ENCODE assay signal across 8 cellular contexts in the genomic region with DNA sequence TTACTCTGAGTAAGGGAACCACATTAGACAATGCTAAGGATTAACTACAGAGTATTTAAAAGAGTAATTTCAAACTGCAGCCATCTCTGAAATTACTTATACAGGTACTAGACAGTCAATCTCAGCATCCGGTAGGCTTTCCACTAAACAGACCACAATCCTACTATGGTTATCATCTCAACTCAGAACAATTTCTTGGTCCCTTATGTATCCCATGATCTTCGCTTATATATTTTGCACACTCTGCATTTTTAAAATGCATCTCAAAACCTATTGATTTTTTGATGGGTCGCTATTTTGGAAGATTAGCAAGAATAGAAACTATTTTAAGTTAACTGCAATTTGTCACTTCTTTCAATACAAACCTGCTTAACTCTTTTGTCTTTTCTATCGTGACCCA. TPM values are rescaled to one million over a fixed set of nuclear protein-coding genes. Genes with fewer than 3 reads are reported as not detected.
A peak's percentile ranks its signal among the peaks of the same experiment; 100 is the strongest.
DNase-seq lines count a peak whose midpoint lies in the region; ATAC-seq, FAIRE-seq and TF ChIP-seq lines count a peak whose summit lies in the region.

No MANE protein-coding gene starts in this region.

- no peak overlapping the region for H2AFZ ChIP-seq in keratinocyte (ENCODE audit: control insufficient read depth, low read length)

- peaks cover 60% of the 10 kb centered on the region for H3K4me1 Mint-ChIP-seq in activated T-cell treated with anti-CD3 and anti-CD28 coated beads, Interleukin-2, amount 50 U/mL, for 24 hours (ENCODE audit: low read depth)
- peaks cover 51% of the 10 kb centered on the region for H3K4me1 Mint-ChIP-seq in activated CD8-positive, alpha-beta T cell treated with anti-CD3 and anti-CD28 coated beads, Interleukin-2, amount 10 ng/mL, durations not matched to agents 7 days and 5 days (ENCODE audit: low read depth)

- H3K9me1 ChIP-seq in keratinocyte (ENCODE audit: control insufficient read depth, extremely low read depth, insufficient read depth, low read length): peaks cover 2% of the 10 kb centered on the region

- CTCF ChIA-PET in activated CD8-positive, alpha-beta T cell treated with anti-CD3 and anti-CD28 coated beads, Interleukin-2, amount 10 ng/mL, durations not matched to agents 7 days and 5 days (lab: Charles Lee): interaction anchor here (0.8 to 1.4 kb wide), 3 partner anchors 9 to 38 kb away, joined by 3 to 4 read pairs (median 3); no protein-coding TSS in a partner anchor

- peak overlapping the region; percentile 93 for H3K27ac Mint-ChIP-seq in activated T-cell treated with anti-CD3 and anti-CD28 coated beads, Interleukin-2, amount 50 U/mL, for 24 hours
- peak overlapping the region; percentile 54 for H3K27ac Mint-ChIP-seq in activated CD8-positive, alpha-beta T cell treated with anti-CD3 and anti-CD28 coated beads, Interleukin-2, amount 10 ng/mL, durations not matched to agents 7 days and 5 days

- H3K36me3 Mint-ChIP-seq in activated T-cell treated with anti-CD3 and anti-CD28 coated beads, Interleukin-2, amount 50 U/mL, for 24 hours (ENCODE audit: low read depth): peaks cover 25% of the 10 kb centered on the region
- H3K36me3 Mint-ChIP-seq in activated CD8-positive, alpha-beta T cell treated with anti-CD3 and anti-CD28 coated beads, Interleukin-2, amount 10 ng/mL, durations not matched to agents 7 days and 5 days (ENCODE audit: low read depth): peaks cover 14% of the 10 kb centered on the region

- peaks cover 15% of the 10 kb centered on the region for H4K20me1 ChIP-seq in keratinocyte (ENCODE audit: control insufficient read depth, extremely low read depth, insufficient read depth, low read length)

- H3K79me2 ChIP-seq in keratinocyte (ENCODE audit: control insufficient read depth, insufficient read depth, low read length): peaks cover 68% of the 10 kb centered on the region

- no peak for ATAC-seq in activated CD8-positive, alpha-beta T cell treated with anti-CD3 and anti-CD28 coated beads, Interleukin-2, amount 10 ng/mL, durations not matched to agents 7 days and 5 days
- ATAC-seq in GM18517 (IDR thresholded peaks at IDR 0.05; ENCODE audit: unreplicated experiment): no peak
- no peak for ATAC-seq in GM18519 (IDR thresholded peaks at IDR 0.05; ENCODE audit: low FRiP score, unreplicated experiment)

- DNase-seq in activated T-cell treated with anti-CD3 and anti-CD28 coated beads, Interleukin-2, amount 50 U/mL, for 24 hours: no peak
- DNase-seq in activated T-cell treated with anti-CD3 and anti-CD28 coated beads, Interleukin-2, amount 50 U/mL, for 1 hour: no peak
- no peak for DNase-seq in activated CD8-positive, alpha-beta T cell treated with anti-CD3 and anti-CD28 coated beads, Interleukin-2, amount 10 ng/mL, durations not matched to agents 7 days and 5 days
- no peak for DNase-seq in keratinocyte (ENCODE audit: low read depth, low spot score)
- DNase-seq in NCI-H2196 treated with DMSO at 0.1 percent for 48 hours (lab: John Stamatoyannopoulos, UW; ENCODE audit: unreplicated experiment): no peak

- FAIRE-seq in keratinocyte (lab: Jason Lieb, UNC): no peak

- dilution Hi-C loops in keratinocyte (cut with MboI; ENCODE audit: extremely low pct_ligation_motif_present, low sequenced_read_pairs): no loop called here

- POLR2A ChIA-PET in activated CD8-positive, alpha-beta T cell treated with anti-CD3 and anti-CD28 coated beads, Interleukin-2, amount 10 ng/mL, durations not matched to agents 7 days and 5 days (lab: Charles Lee): no interaction called here

- H3K4me3 Mint-ChIP-seq in activated T-cell treated with anti-CD3 and anti-CD28 coated beads, Interleukin-2, amount 50 U/mL, for 24 hours: peak overlapping the region; percentile 92
- H3K4me3 Mint-ChIP-seq in activated CD8-positive, alpha-beta T cell treated with anti-CD3 and anti-CD28 coated beads, Interleukin-2, amount 10 ng/mL, durations not matched to agents 7 days and 5 days: peak overlapping the region; percentile 91

- H3K9ac ChIP-seq in keratinocyte (ENCODE audit: control insufficient read depth, extremely low read depth, insufficient read depth, low read length): peak overlapping the region; percentile 97

- 72% methylated on average over 4 of the region's 4 CpGs for WGBS in thymus

- H3K27ac ChIP-seq in keratinocyte (ENCODE audit: control insufficient read depth, insufficient read depth, low read length) (peak overlapping the region; percentile 95), thymus (ENCODE audit: low read depth) (no peak overlapping the region)

- H3K36me3 ChIP-seq in keratinocyte (ENCODE audit: control insufficient read depth in 2 of 2, extremely low read depth in 1 of 2, insufficient read depth in 2 of 2, low read length in 2 of 2) (peaks cover 6 to 14% of the 10 kb centered on the region in 2 experiments), thymus (ENCODE audit: control insufficient read depth, insufficient read depth) (peaks cover 4% of the 10 kb centered on the region)

- H3K4me3 ChIP-seq in keratinocyte (ENCODE audit: control insufficient read depth in 2 of 3, extremely low read depth in 1 of 3, insufficient read depth in 2 of 3, low read depth in 1 of 3, low read length in 3 of 3): peak overlapping the region; percentile 83 to 98 (median 87)
- peak overlapping the region; percentile 98 for H3K4me3 ChIP-seq in thymus (ENCODE audit: low read length)

- TF ChIP-seq CTCF in keratinocyte (optimal IDR thresholded peaks at IDR 0.05 in 1 of 3, IDR thresholded peaks at IDR 0.05 in 1 of 3, conservative IDR thresholded peaks at IDR 0.05 in 1 of 3; ENCODE audit: extremely low read depth in 1 of 3, insufficient read depth in 2 of 3, low read length in 3 of 3): no peak

- no peaks in the 10 kb centered on the region for H3K27me3 Mint-ChIP-seq in activated T-cell treated with anti-CD3 and anti-CD28 coated beads, Interleukin-2, amount 50 U/mL, for 24 hours
- peaks cover 5% of the 10 kb centered on the region for H3K27me3 Mint-ChIP-seq in activated CD8-positive, alpha-beta T cell treated with anti-CD3 and anti-CD28 coated beads, Interleukin-2, amount 10 ng/mL, durations not matched to agents 7 days and 5 days (ENCODE audit: low read depth)

- peak overlapping the region; percentile 85 for H3K4me2 ChIP-seq in keratinocyte (ENCODE audit: control insufficient read depth, extremely low read depth, insufficient read depth, low read depth, low read length)

- H3K4me1 ChIP-seq in keratinocyte (ENCODE audit: control insufficient read depth, extremely low read depth, insufficient read depth, low read length) (peaks cover 60% of the 10 kb centered on the region), thymus (ENCODE audit: control insufficient read depth, insufficient read depth, low read length) (peaks cover 9% of the 10 kb centered on the region)

- H3K9me3 ChIP-seq in keratinocyte (ENCODE audit: control insufficient read depth, low read depth, low read length) (no peaks in the 10 kb centered on the region), thymus (ENCODE audit: control insufficient read depth) (no peaks in the 10 kb centered on the region)

- H3K27me3 ChIP-seq in keratinocyte (ENCODE audit: control insufficient read depth, extremely low read depth, insufficient read depth, low read length) (no peaks in the 10 kb centered on the region), thymus (ENCODE audit: control insufficient read depth, insufficient read depth) (no peaks in the 10 kb centered on the region)

- no peaks in the 10 kb centered on the region for H3K9me3 Mint-ChIP-seq in activated T-cell treated with anti-CD3 and anti-CD28 coated beads, Interleukin-2, amount 50 U/mL, for 24 hours
- no peaks in the 10 kb centered on the region for H3K9me3 Mint-ChIP-seq in activated CD8-positive, alpha-beta T cell treated with anti-CD3 and anti-CD28 coated beads, Interleukin-2, amount 10 ng/mL, durations not matched to agents 7 days and 5 days (ENCODE audit: insufficient read depth)

RNA-seq across cellular contexts. Expression of a gene that starts 1.4 kb away (rescaled TPM):
- total RNA-seq in activated CD8-positive, alpha-beta T cell treated with anti-CD3 and anti-CD28 coated beads, Interleukin-2, amount 10 ng/mL, durations not matched to agents 7 days and 5 days: 10 to 100 TPM; 42.2 to 42.9 TPM
- polyA plus RNA-seq in keratinocyte (200 to 221 TPM (median 209 TPM) in 3 replicates), thymus (26.8 TPM)
- 101 TPM for polyA plus RNA-seq in keratinocyte (2011; ENCODE audit: low read depth)
- 119 and 143 TPM in 2 replicates for polyA plus RNA-seq in keratinocyte (2011; cell fraction: cytosol; rRNA removed)
- polyA plus RNA-seq in keratinocyte (2011; cell fraction: nucleus; rRNA removed): 275 and 293 TPM in 2 replicates
- polyA plus RNA-seq in keratinocyte (2012; ENCODE audit: low replicate concordance): 83.8 and 102 TPM in 2 replicates
- 216 to 410 TPM (median 387 TPM) in 3 replicates for polyA minus RNA-seq in keratinocyte
- polyA minus RNA-seq in keratinocyte (2011; cell fraction: cytosol; rRNA and poly(A)+ RNA removed): 124 TPM
- 142 and 262 TPM in 2 replicates for polyA minus RNA-seq in keratinocyte (2011; cell fraction: nucleus; rRNA and poly(A)+ RNA removed)
